In the genomic region with DNA sequence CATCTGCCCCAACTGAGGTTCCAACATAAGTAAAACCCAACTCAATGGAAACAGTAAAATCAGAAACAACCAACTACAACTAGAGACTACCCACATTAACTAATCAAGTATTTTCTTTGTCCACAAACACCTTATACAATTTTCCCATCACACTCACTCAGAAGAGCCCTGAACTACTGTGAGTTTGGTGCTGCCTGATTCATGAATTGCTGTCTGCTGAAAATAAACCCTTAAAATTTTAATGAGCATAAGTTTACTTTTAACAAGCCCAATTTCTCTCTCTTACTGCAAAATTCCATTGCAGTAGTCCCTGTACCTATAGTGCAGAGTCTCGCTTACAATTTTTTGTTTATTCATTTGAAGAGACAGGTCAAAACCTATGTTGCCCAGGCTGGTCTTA, we compare ENCODE assay signal across 3 cellular contexts.
TF ChIP-seq lines count a peak whose summit lies in the region.

No MANE protein-coding gene starts in this region.

TF ChIP-seq in GM23338, 12 proteins besides CTCF, POLR2A, EP300 and RAD21 (continues in another document):
- TF ChIP-seq, protein P1, sequence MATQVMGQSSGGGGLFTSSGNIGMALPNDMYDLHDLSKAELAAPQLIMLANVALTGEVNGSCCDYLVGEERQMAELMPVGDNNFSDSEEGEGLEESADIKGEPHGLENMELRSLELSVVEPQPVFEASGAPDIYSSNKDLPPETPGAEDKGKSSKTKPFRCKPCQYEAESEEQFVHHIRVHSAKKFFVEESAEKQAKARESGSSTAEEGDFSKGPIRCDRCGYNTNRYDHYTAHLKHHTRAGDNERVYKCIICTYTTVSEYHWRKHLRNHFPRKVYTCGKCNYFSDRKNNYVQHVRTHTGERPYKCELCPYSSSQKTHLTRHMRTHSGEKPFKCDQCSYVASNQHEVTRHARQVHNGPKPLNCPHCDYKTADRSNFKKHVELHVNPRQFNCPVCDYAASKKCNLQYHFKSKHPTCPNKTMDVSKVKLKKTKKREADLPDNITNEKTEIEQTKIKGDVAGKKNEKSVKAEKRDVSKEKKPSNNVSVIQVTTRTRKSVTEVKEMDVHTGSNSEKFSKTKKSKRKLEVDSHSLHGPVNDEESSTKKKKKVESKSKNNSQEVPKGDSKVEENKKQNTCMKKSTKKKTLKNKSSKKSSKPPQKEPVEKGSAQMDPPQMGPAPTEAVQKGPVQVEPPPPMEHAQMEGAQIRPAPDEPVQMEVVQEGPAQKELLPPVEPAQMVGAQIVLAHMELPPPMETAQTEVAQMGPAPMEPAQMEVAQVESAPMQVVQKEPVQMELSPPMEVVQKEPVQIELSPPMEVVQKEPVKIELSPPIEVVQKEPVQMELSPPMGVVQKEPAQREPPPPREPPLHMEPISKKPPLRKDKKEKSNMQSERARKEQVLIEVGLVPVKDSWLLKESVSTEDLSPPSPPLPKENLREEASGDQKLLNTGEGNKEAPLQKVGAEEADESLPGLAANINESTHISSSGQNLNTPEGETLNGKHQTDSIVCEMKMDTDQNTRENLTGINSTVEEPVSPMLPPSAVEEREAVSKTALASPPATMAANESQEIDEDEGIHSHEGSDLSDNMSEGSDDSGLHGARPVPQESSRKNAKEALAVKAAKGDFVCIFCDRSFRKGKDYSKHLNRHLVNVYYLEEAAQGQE (IDR thresholded peaks at IDR 0.05; ENCODE audit: unreplicated experiment) = no peak

TF ChIP-seq in WTC11, 78 proteins besides CTCF, POLR2A, EP300 and RAD21:
- TF ChIP-seq ZNF416 (CRISPR knock-in tag; IDR thresholded peaks at IDR 0.05) (no peak), ZNF138 (CRISPR knock-in tag; conservative IDR thresholded peaks at IDR 0.05) (no peak), TEAD1 (CRISPR knock-in tag; IDR thresholded peaks at IDR 0.05) (no peak), ZNF121 (CRISPR knock-in tag; IDR thresholded peaks at IDR 0.05) (no peak), OVOL2 (CRISPR knock-in tag; IDR thresholded peaks at IDR 0.05; ENCODE audit: borderline replicate concordance) (no peak), FOXP1 (CRISPR knock-in tag; IDR thresholded peaks at IDR 0.05; ENCODE audit: borderline replicate concordance) (no peak), ESRRA (CRISPR knock-in tag; IDR thresholded peaks at IDR 0.05; ENCODE audit: borderline replicate concordance) (no peak), HMGA2 (CRISPR knock-in tag; IDR thresholded peaks at IDR 0.05) (no peak)
- TF ChIP-seq, protein P2, sequence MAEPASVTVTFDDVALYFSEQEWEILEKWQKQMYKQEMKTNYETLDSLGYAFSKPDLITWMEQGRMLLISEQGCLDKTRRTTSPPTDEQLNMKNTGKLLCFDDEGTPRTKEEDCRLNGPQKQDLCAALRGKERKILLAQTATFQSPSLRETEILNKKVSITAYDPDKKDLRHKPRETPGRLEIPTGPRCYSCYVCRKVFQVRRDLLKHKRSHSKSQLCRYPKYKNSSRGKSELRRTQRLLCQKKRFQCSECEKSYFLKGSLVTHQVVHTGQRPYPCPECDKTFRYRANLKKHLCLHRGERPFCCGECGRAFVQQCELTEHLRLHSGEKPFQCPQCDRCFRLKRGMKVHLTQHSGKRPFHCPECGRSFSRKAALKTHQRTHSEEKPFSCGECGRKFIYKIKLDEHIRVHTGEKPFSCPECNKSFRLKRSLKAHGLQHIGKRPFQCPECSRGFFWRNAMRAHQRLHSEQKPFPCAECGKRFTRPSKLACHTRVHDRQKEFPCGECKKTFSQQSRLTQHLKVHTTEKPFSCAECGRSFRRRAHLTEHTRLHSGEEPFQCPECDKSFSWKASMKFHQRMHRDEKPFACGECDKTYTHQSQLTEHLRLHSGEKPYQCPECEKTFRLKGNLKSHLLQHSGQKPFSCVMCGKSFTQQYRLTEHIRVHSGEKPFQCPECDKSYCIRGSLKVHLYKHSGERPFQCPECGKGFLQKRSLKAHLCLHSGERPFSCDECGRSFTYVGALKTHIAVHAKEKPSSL (CRISPR knock-in tag; conservative IDR thresholded peaks at IDR 0.05) = no peak

TF ChIP-seq in K562, 482 proteins besides CTCF, POLR2A, EP300 and RAD21:
- TF ChIP-seq MED1 (CRISPR knock-in tag; IDR thresholded peaks at IDR 0.05; ENCODE audit: borderline replicate concordance) = no peak
- TF ChIP-seq DDX20 (tag; IDR thresholded peaks at IDR 0.05; ENCODE audit: low read depth) = no peak
- TF ChIP-seq, protein P3, sequence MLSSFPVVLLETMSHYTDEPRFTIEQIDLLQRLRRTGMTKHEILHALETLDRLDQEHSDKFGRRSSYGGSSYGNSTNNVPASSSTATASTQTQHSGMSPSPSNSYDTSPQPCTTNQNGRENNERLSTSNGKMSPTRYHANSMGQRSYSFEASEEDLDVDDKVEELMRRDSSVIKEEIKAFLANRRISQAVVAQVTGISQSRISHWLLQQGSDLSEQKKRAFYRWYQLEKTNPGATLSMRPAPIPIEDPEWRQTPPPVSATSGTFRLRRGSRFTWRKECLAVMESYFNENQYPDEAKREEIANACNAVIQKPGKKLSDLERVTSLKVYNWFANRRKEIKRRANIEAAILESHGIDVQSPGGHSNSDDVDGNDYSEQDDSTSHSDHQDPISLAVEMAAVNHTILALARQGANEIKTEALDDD (IDR thresholded peaks at IDR 0.05) = 0 out of 2 replicates have a peak, but pooled peaks have one; percentile 41
- no peak for TF ChIP-seq RAD51 (IDR thresholded peaks at IDR 0.05; ENCODE audit: borderline replicate concordance, low read depth)
- TF ChIP-seq TAF15 (IDR thresholded peaks at IDR 0.05; ENCODE audit: low read depth, low read length) = no peak
- TF ChIP-seq FOXA1 (IDR thresholded peaks at IDR 0.05; ENCODE audit: borderline replicate concordance) = no peak
- TF ChIP-seq FOXM1 (IDR thresholded peaks at IDR 0.05; ENCODE audit: low read depth) = no peak
- no peak for TF ChIP-seq FOXM1 (CRISPR knock-in tag; IDR thresholded peaks at IDR 0.05; ENCODE audit: low read depth)
- TF ChIP-seq ETV6 (IDR thresholded peaks at IDR 0.05; ENCODE audit: borderline replicate concordance in 1 of 2, low read depth in 2 of 2, low read length in 1 of 2) = no peak
- TF ChIP-seq ETV6 (CRISPR knock-in tag; IDR thresholded peaks at IDR 0.05; ENCODE audit: borderline replicate concordance) = no peak
- no peak for TF ChIP-seq POLR2AphosphoS2 (IDR thresholded peaks at IDR 0.05; ENCODE audit: low read length)
